Comparison of ENCODE assay signal across 12 cellular contexts in genomic region chr11:36453678-36454077, GRCh38. TPM values are rescaled to one million over a fixed set of nuclear protein-coding genes. Genes with fewer than 3 reads are reported as not detected.
DNase-seq lines count a peak whose midpoint lies in the region; ATAC-seq and TF ChIP-seq lines count a peak whose summit lies in the region.
"Had no signal": no experiment of that assay in that cellular context is flagged by ENCODE, and none has a peak within 500 bp of the region (broad histone marks: within the 10 kb centered on the region; RNA-seq: fewer than 3 reads in every experiment).

No MANE protein-coding gene starts in this region.

- no peaks in the 10 kb centered on the region for H3K9me3 Mint-ChIP-seq in stimulated activated naive CD8-positive, alpha-beta T cell treated with anti-CD3 and anti-CD28 coated beads, Interleukin-15, amount 100 ng/mL, for 72 hours
- H3K9me3 Mint-ChIP-seq: IgD-negative memory B cell had no signal

- no peak overlapping the region for H3K27ac Mint-ChIP-seq in stimulated activated naive CD8-positive, alpha-beta T cell treated with anti-CD3 and anti-CD28 coated beads, Interleukin-15, amount 100 ng/mL, for 72 hours
- H3K27ac Mint-ChIP-seq: IgD-negative memory B cell had no signal

- no peaks in the 10 kb centered on the region for H4K20me1 ChIP-seq in hepatocyte (ENCODE audit: insufficient read depth, poor library complexity, severe bottlenecking)

- no peak overlapping the region for H3K4me2 ChIP-seq in hepatocyte

- no peaks in the 10 kb centered on the region for H3K9me3 ChIP-seq in hepatocyte (ENCODE audit: low read depth)
- H3K9me3 ChIP-seq: tibial artery had no signal

- peaks cover 38% of the 10 kb centered on the region for H3K4me1 Mint-ChIP-seq in stimulated activated naive CD8-positive, alpha-beta T cell treated with anti-CD3 and anti-CD28 coated beads, Interleukin-15, amount 100 ng/mL, for 72 hours

- ATAC-seq in HG02763 (IDR thresholded peaks at IDR 0.05; ENCODE audit: unreplicated experiment), result peak; percentile 38
- no peak for ATAC-seq in stimulated activated naive CD8-positive, alpha-beta T cell treated with anti-CD3 and anti-CD28 coated beads, Interleukin-15, amount 100 ng/mL, for 72 hours

- H3K36me3 ChIP-seq in hepatocyte (replicated peaks; ENCODE audit: insufficient read depth, low read depth), result no peaks in the 10 kb centered on the region
- H3K36me3 ChIP-seq: tibial artery had no signal

- no peak overlapping the region for H3K4me3 Mint-ChIP-seq in stimulated activated naive CD8-positive, alpha-beta T cell treated with anti-CD3 and anti-CD28 coated beads, Interleukin-15, amount 100 ng/mL, for 72 hours

- no peaks in the 10 kb centered on the region for H3K9me2 ChIP-seq in hepatocyte (replicated peaks; ENCODE audit: insufficient read depth)

- H3K27ac ChIP-seq in hepatocyte, result peak overlapping the region; percentile 42

- DNase-seq in CD1c-positive myeloid dendritic cell (ENCODE audit: extremely low spot score), result peak; percentile 69
- DNase-seq in SIG-M5 treated with dmso at 0.1 percent for 504 hours (lab: John Stamatoyannopoulos, UW; ENCODE audit: unreplicated experiment), result peak; percentile 70
- no peak for DNase-seq in hepatocyte (ENCODE audit: low spot score)
- DNase-seq in AG08396 (ENCODE audit: low spot score), result no peak
- no peak for DNase-seq in amygdala (lab: John Stamatoyannopoulos, UW)
- no peak for DNase-seq in stimulated activated naive CD4-positive, alpha-beta T cell (lab: John Stamatoyannopoulos, UW)
- no peak for DNase-seq in stimulated activated naive CD8-positive, alpha-beta T cell treated with anti-CD3 and anti-CD28 coated beads, Interleukin-15, amount 100 ng/mL, for 72 hours
- DNase-seq: activated CD4-positive, alpha-beta T cell treated with anti-CD3 and anti-CD28 coated beads for 1 hour; NCI-H524 treated with DMSO at 0.1 percent for 48 hours; tibial artery had no signal

- no peaks in the 10 kb centered on the region for H3K27me3 ChIP-seq in hepatocyte
- H3K27me3 ChIP-seq: tibial artery had no signal

- H2AFZ ChIP-seq in hepatocyte, result no peak overlapping the region

- peaks cover 41% of the 10 kb centered on the region for H3K4me1 ChIP-seq in hepatocyte (ENCODE audit: insufficient read depth)

- TF ChIP-seq CTCF in hepatocyte (IDR thresholded peaks at IDR 0.05; ENCODE audit: poor library complexity), result no peak

- H3K79me2 ChIP-seq in hepatocyte, result no peaks in the 10 kb centered on the region

- 88% methylated on average over 3 of the region's 3 CpGs for WGBS in hepatocyte (ENCODE audit: low lambda C conversion rate, missing lambda C conversion rate)

- H3K27me3 Mint-ChIP-seq in stimulated activated naive CD8-positive, alpha-beta T cell treated with anti-CD3 and anti-CD28 coated beads, Interleukin-15, amount 100 ng/mL, for 72 hours, result peaks cover 8% of the 10 kb centered on the region

- no peak overlapping the region for H3K4me3 ChIP-seq in hepatocyte
- H3K4me3 ChIP-seq: tibial artery had no signal

RNA-seq across cellular contexts. Expression of gene TRAF6, which starts 56.4 kb away (rescaled TPM):
- 12.7 and 13.4 TPM in 2 replicates for total RNA-seq in hepatocyte
- polyA plus RNA-seq in hepatocyte, result 9.5 TPM in 2 replicates

Comparison
In these comparisons a context has a peak if more than half of its experiments do, and no peak if none do; other contexts are left out.
1. DNase-seq: peak in CD1c-positive myeloid dendritic cell (single experiment) and SIG-M5 treated with dmso at 0.1 percent for 504 hours (single experiment); none in hepatocyte (single experiment), AG08396 (single experiment), amygdala (0 of 56), stimulated activated naive CD4-positive, alpha-beta T cell (0 of 6) and stimulated activated naive CD8-positive, alpha-beta T cell treated with anti-CD3 and anti-CD28 coated beads, Interleukin-15, amount 100 ng/mL, for 72 hours (0 of 2).